ENCODE assay signal across 2 cellular contexts in genomic region chr6:33069021-33069738, GRCh38.
TF ChIP-seq lines count a peak whose summit lies in the region.

No MANE protein-coding gene starts in this region.

TF ChIP-seq in GM23338, 12 proteins besides CTCF, POLR2A, EP300 and RAD21:
- no peak for TF ChIP-seq JUNB (IDR thresholded peaks at IDR 0.05; ENCODE audit: unreplicated experiment)
- TF ChIP-seq CREB1 (CRISPR knock-in tag; IDR thresholded peaks at IDR 0.05; ENCODE audit: low read depth), result no peak
- TF ChIP-seq POLR2AphosphoS5 (IDR thresholded peaks at IDR 0.05; ENCODE audit: low read depth), result no peak
- no peak for TF ChIP-seq STAT1 (IDR thresholded peaks at IDR 0.05; ENCODE audit: unreplicated experiment)
- TF ChIP-seq ZNF462 (CRISPR knock-in tag; IDR thresholded peaks at IDR 0.05), result no peak
- TF ChIP-seq ZNF114 (CRISPR knock-in tag; IDR thresholded peaks at IDR 0.05), result no peak
- no peak for TF ChIP-seq ZNF331 (CRISPR knock-in tag; IDR thresholded peaks at IDR 0.05; ENCODE audit: low read depth)
- no peak for TF ChIP-seq REST (IDR thresholded peaks at IDR 0.05; ENCODE audit: unreplicated experiment)
- no peak for TF ChIP-seq EZH2 (IDR thresholded peaks at IDR 0.05; ENCODE audit: low read depth, unreplicated experiment)
- TF ChIP-seq EZH2phosphoT487 (IDR thresholded peaks at IDR 0.05; ENCODE audit: unreplicated experiment), result no peak
- no peak for TF ChIP-seq NANOG (IDR thresholded peaks at IDR 0.05; ENCODE audit: borderline replicate concordance)
- no peak for TF ChIP-seq ETS1 (IDR thresholded peaks at IDR 0.05)

TF ChIP-seq in K562, 482 proteins besides CTCF, POLR2A, EP300 and RAD21:
- no peak for TF ChIP-seq ZNF785 (CRISPR knock-in tag; IDR thresholded peaks at IDR 0.05)
- no peak for TF ChIP-seq ZNF77 (CRISPR knock-in tag; IDR thresholded peaks at IDR 0.05)
- no peak for TF ChIP-seq RBM25 (IDR thresholded peaks at IDR 0.05; ENCODE audit: low read depth, low read length, severe bottlenecking)
- no peak for TF ChIP-seq THRAP3 (IDR thresholded peaks at IDR 0.05; ENCODE audit: borderline replicate concordance)
TF ChIP-seq in K562: peak in this region for 0.
